Comparison of ENCODE assay signal across 8 cellular contexts in genomic region chr17:75844530-75845057, GRCh38. TPM values are rescaled to one million over a fixed set of nuclear protein-coding genes. Genes with fewer than 3 reads are reported as not detected.
DNase-seq lines count a peak whose midpoint lies in the region; ATAC-seq and TF ChIP-seq lines count a peak whose summit lies in the region.

No MANE protein-coding gene starts in this region.

- peaks cover 27% of the 10 kb centered on the region for H3K4me1 ChIP-seq in HUES6 (ENCODE audit: control insufficient read depth, insufficient read depth, low read length)
- peaks cover 21 to 30% of the 10 kb centered on the region in 2 donors for H3K4me1 ChIP-seq in naive thymus-derived CD4-positive, alpha-beta T cell (ENCODE audit: control insufficient read depth in 2 of 2, insufficient read depth in 2 of 2, low read length in 2 of 2)

- peaks cover 4 to 32% (median 20%) of the 10 kb centered on the region in 7 donors for H3K4me1 Mint-ChIP-seq in naive thymus-derived CD4-positive, alpha-beta T cell
- H3K4me1 Mint-ChIP-seq in HFFc6 (ENCODE audit: low read depth): peaks cover 5% of the 10 kb centered on the region; the same call in 1 of the 2 replicates

- no peaks in the 10 kb centered on the region for H3K27me3 ChIP-seq in HUES6 (ENCODE audit: control insufficient read depth, insufficient read depth, low read length)
- H3K27me3 ChIP-seq in naive thymus-derived CD4-positive, alpha-beta T cell (ENCODE audit: control insufficient read depth in 2 of 2, insufficient read depth in 2 of 2, low read length in 2 of 2): no peaks in the 10 kb centered on the region

- H3K27ac ChIP-seq in HUES6 (ENCODE audit: low read depth, low read length): no peak overlapping the region
- H3K27ac ChIP-seq in naive thymus-derived CD4-positive, alpha-beta T cell (ENCODE audit: low read depth, low read length): peak overlapping the region; percentile 97

- H3K4me3 ChIP-seq in HUES6 (ENCODE audit: low read depth, low read length) (no peak overlapping the region), choroid plexus epithelial cell (ENCODE audit: low read depth, low read length) (no peak overlapping the region)
- peak overlapping the region; percentile 97 for H3K4me3 ChIP-seq in naive thymus-derived CD4-positive, alpha-beta T cell (ENCODE audit: low read length)

- no peaks in the 10 kb centered on the region for H3K9me3 Mint-ChIP-seq in naive thymus-derived CD4-positive, alpha-beta T cell
- H3K9me3 Mint-ChIP-seq in HFFc6: no peaks in the 10 kb centered on the region

- CTCF ChIA-PET in naive thymus-derived CD4-positive, alpha-beta T cell (lab: Charles Lee): interaction anchor here (0.5 to 3.3 kb wide), 5 partner anchors 10 to 162 kb away, joined by 3 to 17 read pairs (median 8); partner anchors contain the start of gene WBP2

- POLR2A ChIA-PET in naive thymus-derived CD4-positive, alpha-beta T cell (lab: Charles Lee): interaction anchor here (0.6 to 16.6 kb wide), 14 partner anchors 8 to 167 kb away, joined by 3 to 238 read pairs (median 12); partner anchors contain the start of genes TRIM47, TRIM65, UNK and WBP2

- H3K9me3 ChIP-seq in HUES6 (ENCODE audit: control insufficient read depth, insufficient read depth, low read depth, low read length): no peaks in the 10 kb centered on the region
- H3K9me3 ChIP-seq in naive thymus-derived CD4-positive, alpha-beta T cell (ENCODE audit: control insufficient read depth in 2 of 3, low read length in 3 of 3): no peaks in the 10 kb centered on the region

- peak; percentile 14 for DNase-seq in choroid plexus epithelial cell (ENCODE audit: low read depth)
- peak in 1 of 9 donors; percentile 26 for DNase-seq in naive thymus-derived CD4-positive, alpha-beta T cell
- no peak for DNase-seq in COLO668 (lab: John Stamatoyannopoulos, UW; ENCODE audit: unreplicated experiment)
- no peak for DNase-seq in DMS79 (lab: John Stamatoyannopoulos, UW)
- no peak for DNase-seq in HFFc6
- DNase-seq in NCI-H524 treated with DMSO at 0.1 percent for 48 hours (lab: John Stamatoyannopoulos, UW): no peak

- intact Hi-C loops in naive thymus-derived CD4-positive, alpha-beta T cell (cut with micrococcal nuclease): loop anchor here in 1 of 2 donors (2.0 to 5.0 kb wide), 2 partner anchors 16 to 67 kb away; a partner anchor contains a TSS

- TF ChIP-seq CTCF in choroid plexus epithelial cell (conservative IDR thresholded peaks at IDR 0.05; ENCODE audit: low read depth, low read length): no peak
- no peak for TF ChIP-seq CTCF in HFFc6 (IDR thresholded peaks at IDR 0.05)

- H3K27ac Mint-ChIP-seq in naive thymus-derived CD4-positive, alpha-beta T cell: peak overlapping the region; percentile 83 to 98 (median 92)
- H3K27ac Mint-ChIP-seq in HFFc6: no peak overlapping the region

- peak overlapping the region; percentile 8 for H3K9ac ChIP-seq in HUES6 (ENCODE audit: low read length)

- H3K36me3 Mint-ChIP-seq in naive thymus-derived CD4-positive, alpha-beta T cell: peaks cover 0 to 26% (median 10%) of the 10 kb centered on the region in 5 donors
- H3K36me3 Mint-ChIP-seq in HFFc6 (ENCODE audit: low read depth): peaks cover 8% of the 10 kb centered on the region

- peak overlapping the region in 9 of 10 donors; percentile 44 to 98 (median 93) for H3K4me3 Mint-ChIP-seq in naive thymus-derived CD4-positive, alpha-beta T cell
- H3K4me3 Mint-ChIP-seq in HFFc6: no peak overlapping the region

- H3K27me3 Mint-ChIP-seq in naive thymus-derived CD4-positive, alpha-beta T cell: no peaks in the 10 kb centered on the region
- H3K27me3 Mint-ChIP-seq in HFFc6 (ENCODE audit: insufficient read depth): no peaks in the 10 kb centered on the region

- ATAC-seq in GM19035 (IDR thresholded peaks at IDR 0.05; ENCODE audit: unreplicated experiment): peak; percentile 21
- ATAC-seq in naive thymus-derived CD4-positive, alpha-beta T cell: peak; percentile 2

- H3K36me3 ChIP-seq in HUES6 (ENCODE audit: control insufficient read depth, insufficient read depth, low read length): peaks cover 36% of the 10 kb centered on the region
- peaks cover 3 to 68% (median 17%) of the 10 kb centered on the region in 3 experiments for H3K36me3 ChIP-seq in naive thymus-derived CD4-positive, alpha-beta T cell (ENCODE audit: control insufficient read depth in 2 of 3, insufficient read depth in 3 of 3, low read length in 3 of 3)

RNA-seq across cellular contexts. Expression of gene UNC13D, which starts 0.4 kb away (rescaled TPM):
- total RNA-seq in naive thymus-derived CD4-positive, alpha-beta T cell: 100 to 1,000 TPM; 145 to 201 (median 152) TPM
- polyA plus RNA-seq in naive thymus-derived CD4-positive, alpha-beta T cell: 10 to 100 TPM; 44.5 to 83.3 TPM
- under 1 TPM; 0.17 to 0.78 (median 0.24) TPM for total RNA-seq in HFFc6 (2021; fragmentation: NEBNext Ultra II Directional; extraction: Animal tissue kit (Norgen Biotek cat#: 25700))

RNA-seq across cellular contexts. Expression of gene WBP2, which starts 10.5 kb away (rescaled TPM):
- 100 to 1,000 TPM in 3 of 5 experiments, 10 to 100 TPM in 2; 87.7 to 159 (median 112) TPM for total RNA-seq in naive thymus-derived CD4-positive, alpha-beta T cell
- 10 to 100 TPM; 84.8 to 99.4 TPM for polyA plus RNA-seq in naive thymus-derived CD4-positive, alpha-beta T cell
- 10 to 100 TPM; 51.4 to 65.5 (median 59.3) TPM for total RNA-seq in HFFc6 (2021; fragmentation: NEBNext Ultra II Directional; extraction: Animal tissue kit (Norgen Biotek cat#: 25700))

RNA-seq across cellular contexts. Expression of gene TRIM47, which starts 33.8 kb away (rescaled TPM):
- total RNA-seq in naive thymus-derived CD4-positive, alpha-beta T cell: 10 to 100 TPM in 1 of 5 experiments, 1 to 10 TPM in 4; 2.5 to 25.6 (median 8.7) TPM
- polyA plus RNA-seq in naive thymus-derived CD4-positive, alpha-beta T cell: 1 to 10 TPM; 6.3 to 7.7 TPM
- total RNA-seq in HFFc6 (2021; fragmentation: NEBNext Ultra II Directional; extraction: Animal tissue kit (Norgen Biotek cat#: 25700)): 1 to 10 TPM; 1.0 to 2.3 (median 1.5) TPM

RNA-seq across cellular contexts. Expression of gene TRIM65, which starts 52.2 kb away (rescaled TPM):
- 10 to 100 TPM; 20.9 to 37.7 (median 29.6) TPM for total RNA-seq in naive thymus-derived CD4-positive, alpha-beta T cell
- polyA plus RNA-seq in naive thymus-derived CD4-positive, alpha-beta T cell: 10 to 100 TPM; 14.9 to 29.6 TPM
- total RNA-seq in HFFc6 (2021; fragmentation: NEBNext Ultra II Directional; extraction: Animal tissue kit (Norgen Biotek cat#: 25700)): 10 to 100 TPM; 10.3 to 12.6 (median 11.0) TPM

RNA-seq across cellular contexts. Expression of gene UNK, which starts 60.0 kb away (rescaled TPM):
- total RNA-seq in naive thymus-derived CD4-positive, alpha-beta T cell: 10 to 100 TPM; 32.0 to 49.8 (median 41.0) TPM
- 10 to 100 TPM; 21.5 to 22.1 TPM for polyA plus RNA-seq in naive thymus-derived CD4-positive, alpha-beta T cell
- 10 to 100 TPM; 12.7 to 18.6 (median 16.2) TPM for total RNA-seq in HFFc6 (2021; fragmentation: NEBNext Ultra II Directional; extraction: Animal tissue kit (Norgen Biotek cat#: 25700))

Comparison
In these comparisons a context has a peak if more than half of its experiments do, and no peak if none do; other contexts are left out.
1. RNA of gene UNC13D, which starts 0.4 kb away (total RNA-seq): 145 to 201 TPM in naive thymus-derived CD4-positive, alpha-beta T cell; 0.17 to 0.78 TPM in HFFc6; every median in the first group is over 10 times any median in the second.